In genomic region chr1:235473808-235474207, GRCh38 we compare ENCODE assay signal across 25 cellular contexts.
"Had no signal": no experiment of that assay in that cellular context is flagged by ENCODE, and none has a peak within 500 bp of the region (broad histone marks: within the 10 kb centered on the region; RNA-seq: fewer than 3 reads in every experiment).

No MANE protein-coding gene starts in this region.

- H3K27me3 ChIP-seq: brain microvascular endothelial cell, right atrium auricular region, tibial artery had no signal

- H3K9me3 Mint-ChIP-seq: activated naive CD4-positive, alpha-beta T cell treated with anti-CD3 and anti-CD28 coated beads, Interleukin-2, amount 10 ng/mL, durations not matched to agents 7 days and 5 days; activated naive CD8-positive, alpha-beta T cell treated with anti-CD3 and anti-CD28 coated beads, Interleukin-2, amount 50 U/mL, for 24 hours; activated T-cell treated with anti-CD3 and anti-CD28 coated beads, Interleukin-2, amount 50 U/mL, for 4 hours; mesothelial cell of epicardium; nephron had no signal

- H3K9me3 ChIP-seq: right atrium auricular region, tibial artery had no signal

- H3K27ac Mint-ChIP-seq: activated naive CD4-positive, alpha-beta T cell treated with anti-CD3 and anti-CD28 coated beads, Interleukin-2, amount 10 ng/mL, durations not matched to agents 7 days and 5 days; activated naive CD8-positive, alpha-beta T cell treated with anti-CD3 and anti-CD28 coated beads, Interleukin-2, amount 50 U/mL, for 24 hours; mesothelial cell of epicardium; nephron had no signal

- H3K4me1 Mint-ChIP-seq: activated naive CD4-positive, alpha-beta T cell treated with anti-CD3 and anti-CD28 coated beads, Interleukin-2, amount 10 ng/mL, durations not matched to agents 7 days and 5 days; mesothelial cell of epicardium; nephron had no signal

- FAIRE-seq: endothelial cell of umbilical vein, keratinocyte had no signal

- ATAC-seq: activated naive CD8-positive, alpha-beta T cell treated with anti-CD3 and anti-CD28 coated beads, Interleukin-2, amount 50 U/mL, for 24 hours; activated T-cell treated with anti-CD3 and anti-CD28 coated beads, Interleukin-2, amount 50 U/mL, for 4 hours; left lobe of liver; stimulated activated naive CD8-positive, alpha-beta T cell treated with anti-CD3 and anti-CD28 coated beads, Interleukin-15, Interleukin-2, amounts not matched to agents 100 U/mL and 50 U/mL, for 24 hours had no signal

- H3K4me3 Mint-ChIP-seq: activated naive CD4-positive, alpha-beta T cell treated with anti-CD3 and anti-CD28 coated beads, Interleukin-2, amount 10 ng/mL, durations not matched to agents 7 days and 5 days; activated naive CD8-positive, alpha-beta T cell treated with anti-CD3 and anti-CD28 coated beads, Interleukin-2, amount 50 U/mL, for 24 hours; activated T-cell treated with anti-CD3 and anti-CD28 coated beads, Interleukin-2, amount 50 U/mL, for 4 hours; mesothelial cell of epicardium; nephron had no signal

- H3K4me1 ChIP-seq: right atrium auricular region, tibial artery had no signal

- H3K27ac ChIP-seq: brain microvascular endothelial cell, coronary artery, right atrium auricular region, skin epidermis, tibial artery, VCaP had no signal

- H3K27me3 Mint-ChIP-seq: activated naive CD4-positive, alpha-beta T cell treated with anti-CD3 and anti-CD28 coated beads, Interleukin-2, amount 10 ng/mL, durations not matched to agents 7 days and 5 days; activated naive CD8-positive, alpha-beta T cell treated with anti-CD3 and anti-CD28 coated beads, Interleukin-2, amount 50 U/mL, for 24 hours had no signal

- H3K4me3 ChIP-seq: coronary artery, lung, right atrium auricular region, skin epidermis, tibial artery had no signal

- DNase-seq: activated CD4-positive, alpha-beta T cell treated with anti-CD3 and anti-CD28 coated beads, Interleukin-2, amount 50 U/mL, for 1 hour; activated CD4-positive, CD25-positive, alpha-beta regulatory T cell treated with anti-CD3 and anti-CD28 coated beads, Interleukin-2, amount 50 U/mL, for 72 hours; activated CD8-positive, alpha-beta memory T cell treated with anti-CD3 and anti-CD28 coated beads, Interleukin-2, amount 50 U/mL, for 4 hours; activated effector memory CD4-positive, alpha-beta T cell treated with Interleukin-2 at 50 U/mL for 16 hours; activated naive CD4-positive, alpha-beta T cell treated with anti-CD3 and anti-CD28 coated beads, Interleukin-2, amount 10 ng/mL, durations not matched to agents 7 days and 5 days; activated naive CD8-positive, alpha-beta T cell treated with anti-CD3 and anti-CD28 coated beads, Interleukin-2, amount 50 U/mL, for 24 hours; activated T-cell treated with anti-CD3 and anti-CD28 coated beads, Interleukin-2, amount 50 U/mL, for 4 hours; aorta; brain microvascular endothelial cell; effector CD4-positive, alpha-beta T cell; foreskin melanocyte; nucleus accumbens; stimulated activated naive CD8-positive, alpha-beta T cell treated with anti-CD3 and anti-CD28 coated beads, Interleukin-15, Interleukin-2, amounts not matched to agents 100 U/mL and 50 U/mL, for 24 hours; substantia nigra; tibial artery had no signal
